13 cellular contexts compared by ENCODE assay signal in the genomic region with DNA sequence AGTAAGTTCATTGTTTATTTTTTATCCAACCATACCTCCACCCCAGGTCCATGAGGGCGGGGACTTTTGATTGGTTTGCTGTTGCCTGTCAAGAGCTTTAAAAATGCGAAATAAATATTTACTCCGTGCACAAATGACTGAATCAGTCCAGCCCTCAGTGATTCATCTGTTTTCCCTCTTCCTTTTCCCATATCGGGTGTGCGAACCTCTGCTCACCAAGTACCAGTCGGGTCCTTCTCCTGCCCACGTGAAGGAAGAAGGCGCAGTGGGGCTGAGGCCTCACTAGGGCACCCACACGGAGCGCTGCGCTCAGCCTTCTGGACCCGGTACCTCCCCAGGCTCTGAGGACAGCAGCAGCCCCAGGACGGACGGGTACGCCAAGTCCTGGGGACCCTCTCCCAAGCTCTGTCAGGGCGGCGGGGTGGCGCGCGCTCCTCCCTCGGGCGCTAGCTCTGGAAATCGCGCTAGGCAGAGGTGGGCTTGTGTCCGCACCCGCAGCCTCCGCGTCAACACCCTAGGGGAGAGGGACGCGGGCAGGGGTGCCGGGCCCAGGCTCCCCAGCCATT.
A peak's percentile ranks its signal among the peaks of the same experiment; 100 is the strongest.
DNase-seq lines count a peak whose midpoint lies in the region; ATAC-seq and TF ChIP-seq lines count a peak whose summit lies in the region.
"Had no signal": no experiment of that assay in that cellular context is flagged by ENCODE, and none has a peak within 500 bp of the region (broad histone marks: within the 10 kb centered on the region; RNA-seq: fewer than 3 reads in every experiment).

No MANE protein-coding gene starts in this region.

- H3K9me3 ChIP-seq in stomach, result no peaks in the 10 kb centered on the region

- peak overlapping the region; percentile 38; the same call in 1 of the 2 replicates for H3K27ac ChIP-seq in VCaP
- peak overlapping the region; percentile 51 to 76 (median 68) for H3K27ac ChIP-seq in stomach
- H3K27ac ChIP-seq: HL-60, WERI-Rb-1 had no signal

- intact Hi-C loops in stomach (cut with DNase I; ENCODE audit: low total_unique reads), result no loop called here

- peak in 1 of 4 donors; percentile 37 for TF ChIP-seq POLR2A in stomach (IDR thresholded peaks at IDR 0.05)

- H3K4me1 ChIP-seq in stomach, result peaks cover 6 to 39% (median 22%) of the 10 kb centered on the region in 4 donors

- peak; percentile 38 for DNase-seq in SIG-M5 treated with dmso at 0.1 percent for 504 hours (lab: John Stamatoyannopoulos, UW; ENCODE audit: unreplicated experiment)
- no peak for DNase-seq in SIG-M5 (lab: John Stamatoyannopoulos, UW)
- DNase-seq in left kidney (ENCODE audit: low read depth, low spot score), result peak; percentile 13
- peak; percentile 55 for DNase-seq in stomach
- DNase-seq in retina, result no peak
- DNase-seq: activated CD8-positive, alpha-beta memory T cell treated with anti-CD3 and anti-CD28 coated beads, Interleukin-2, amount 10 ng/mL, durations not matched to agents 7 days and 5 days; activated naive CD4-positive, alpha-beta T cell treated with anti-CD3 and anti-CD28 coated beads, Interleukin-2, amount 10 ng/mL, durations not matched to agents 7 days and 5 days; naive B cell; WERI-Rb-1 had no signal

- TF ChIP-seq CTCF in VCaP (conservative IDR thresholded peaks at IDR 0.05), result no peak
- TF ChIP-seq CTCF in stomach (IDR thresholded peaks at IDR 0.05), result no peak

- ATAC-seq in HG02970 (IDR thresholded peaks at IDR 0.05; ENCODE audit: low FRiP score, unreplicated experiment), result no peak
- no peak for ATAC-seq in HG03159 (IDR thresholded peaks at IDR 0.05; ENCODE audit: unreplicated experiment)
- ATAC-seq: activated CD8-positive, alpha-beta memory T cell treated with anti-CD3 and anti-CD28 coated beads, Interleukin-2, amount 10 ng/mL, durations not matched to agents 7 days and 5 days had no signal

- peaks cover 0 to 83% (median 7%) of the 10 kb centered on the region in 3 donors for H3K27me3 ChIP-seq in stomach

- H3K4me3 ChIP-seq in stomach, result peak overlapping the region; percentile 7 to 41 (median 30)

- WGBS in stomach, 5 donors, result 17 to 49% (median 26%) methylated on average over 24 to 31 of the region's 31 CpGs

- no peaks in the 10 kb centered on the region for H3K36me3 ChIP-seq in stomach
- H3K36me3 ChIP-seq: WERI-Rb-1 had no signal

- no peak for TF ChIP-seq EP300 in stomach (IDR thresholded peaks at IDR 0.05)

Comparison
In these comparisons a context has a peak if more than half of its experiments do, and no peak if none do; other contexts are left out.
1. DNase-seq: peak in SIG-M5 treated with dmso at 0.1 percent for 504 hours (single experiment), left kidney (single experiment) and stomach (single experiment); none in SIG-M5 (single experiment) and retina (single experiment).